1 cellular context compared by ENCODE assay signal in genomic region chr11:27390318-27390958, GRCh38.
TF ChIP-seq lines count a peak whose summit lies in the region.

No MANE protein-coding gene starts in this region.

TF ChIP-seq in HCT116, 20 proteins besides CTCF, POLR2A, EP300 and RAD21 (continued from another document):
- TF ChIP-seq ZBTB33 (IDR thresholded peaks at IDR 0.05; ENCODE audit: extremely low read depth, insufficient replicate concordance, low read length) (no peak), ZNF274 (IDR thresholded peaks at IDR 0.05; ENCODE audit: low read depth, low read length) (no peak), YY1 (IDR thresholded peaks at IDR 0.05; ENCODE audit: extremely low read depth, insufficient replicate concordance, low read depth, low read length) (no peak), ELF1 (IDR thresholded peaks at IDR 0.05; ENCODE audit: borderline replicate concordance, low read depth) (no peak), SRF (IDR thresholded peaks at IDR 0.05; ENCODE audit: low read depth) (no peak), FOSL1 (IDR thresholded peaks at IDR 0.05; ENCODE audit: low read depth) (no peak), EGR1 (IDR thresholded peaks at IDR 0.05; ENCODE audit: low read depth) (no peak), SIN3A (IDR thresholded peaks at IDR 0.05; ENCODE audit: low read depth) (no peak), ZFX (IDR thresholded peaks at IDR 0.05) (no peak), TCF7L2 (IDR thresholded peaks at IDR 0.05; ENCODE audit: borderline replicate concordance, extremely low read depth, insufficient read depth, insufficient read length) (no peak)
- TF ChIP-seq, protein P1, sequence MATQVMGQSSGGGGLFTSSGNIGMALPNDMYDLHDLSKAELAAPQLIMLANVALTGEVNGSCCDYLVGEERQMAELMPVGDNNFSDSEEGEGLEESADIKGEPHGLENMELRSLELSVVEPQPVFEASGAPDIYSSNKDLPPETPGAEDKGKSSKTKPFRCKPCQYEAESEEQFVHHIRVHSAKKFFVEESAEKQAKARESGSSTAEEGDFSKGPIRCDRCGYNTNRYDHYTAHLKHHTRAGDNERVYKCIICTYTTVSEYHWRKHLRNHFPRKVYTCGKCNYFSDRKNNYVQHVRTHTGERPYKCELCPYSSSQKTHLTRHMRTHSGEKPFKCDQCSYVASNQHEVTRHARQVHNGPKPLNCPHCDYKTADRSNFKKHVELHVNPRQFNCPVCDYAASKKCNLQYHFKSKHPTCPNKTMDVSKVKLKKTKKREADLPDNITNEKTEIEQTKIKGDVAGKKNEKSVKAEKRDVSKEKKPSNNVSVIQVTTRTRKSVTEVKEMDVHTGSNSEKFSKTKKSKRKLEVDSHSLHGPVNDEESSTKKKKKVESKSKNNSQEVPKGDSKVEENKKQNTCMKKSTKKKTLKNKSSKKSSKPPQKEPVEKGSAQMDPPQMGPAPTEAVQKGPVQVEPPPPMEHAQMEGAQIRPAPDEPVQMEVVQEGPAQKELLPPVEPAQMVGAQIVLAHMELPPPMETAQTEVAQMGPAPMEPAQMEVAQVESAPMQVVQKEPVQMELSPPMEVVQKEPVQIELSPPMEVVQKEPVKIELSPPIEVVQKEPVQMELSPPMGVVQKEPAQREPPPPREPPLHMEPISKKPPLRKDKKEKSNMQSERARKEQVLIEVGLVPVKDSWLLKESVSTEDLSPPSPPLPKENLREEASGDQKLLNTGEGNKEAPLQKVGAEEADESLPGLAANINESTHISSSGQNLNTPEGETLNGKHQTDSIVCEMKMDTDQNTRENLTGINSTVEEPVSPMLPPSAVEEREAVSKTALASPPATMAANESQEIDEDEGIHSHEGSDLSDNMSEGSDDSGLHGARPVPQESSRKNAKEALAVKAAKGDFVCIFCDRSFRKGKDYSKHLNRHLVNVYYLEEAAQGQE (IDR thresholded peaks at IDR 0.05; ENCODE audit: low read depth): no peak
